1 cellular context compared by ENCODE assay signal in the genomic region with DNA sequence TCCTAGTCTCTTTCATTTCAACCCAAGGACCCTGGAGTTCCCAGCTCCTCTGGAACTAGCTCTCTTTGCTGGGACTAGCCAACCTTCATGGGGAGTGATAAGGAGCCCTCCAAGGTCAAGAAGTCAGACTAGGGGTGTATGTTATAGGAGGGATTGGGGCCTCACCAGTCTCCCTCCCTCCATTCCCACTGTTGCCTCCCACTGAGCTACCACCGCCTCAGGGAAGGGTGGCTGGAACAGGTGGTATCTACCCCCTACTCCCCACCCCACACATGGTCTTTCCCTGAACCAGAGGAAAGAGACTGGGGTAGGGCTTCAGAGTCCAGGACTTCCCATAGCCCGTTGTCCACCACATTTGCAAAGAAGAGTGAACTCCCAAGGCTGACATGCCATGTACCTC.
A peak's percentile ranks its signal among the peaks of the same experiment; 100 is the strongest.
TF ChIP-seq lines count a peak whose summit lies in the region.

No MANE protein-coding gene starts in this region.

TF ChIP-seq in K562, 482 proteins besides CTCF, POLR2A, EP300 and RAD21:
- TF ChIP-seq POLR2G (IDR thresholded peaks at IDR 0.05; ENCODE audit: low read depth, low read length): no peak
- TF ChIP-seq, protein P1, sequence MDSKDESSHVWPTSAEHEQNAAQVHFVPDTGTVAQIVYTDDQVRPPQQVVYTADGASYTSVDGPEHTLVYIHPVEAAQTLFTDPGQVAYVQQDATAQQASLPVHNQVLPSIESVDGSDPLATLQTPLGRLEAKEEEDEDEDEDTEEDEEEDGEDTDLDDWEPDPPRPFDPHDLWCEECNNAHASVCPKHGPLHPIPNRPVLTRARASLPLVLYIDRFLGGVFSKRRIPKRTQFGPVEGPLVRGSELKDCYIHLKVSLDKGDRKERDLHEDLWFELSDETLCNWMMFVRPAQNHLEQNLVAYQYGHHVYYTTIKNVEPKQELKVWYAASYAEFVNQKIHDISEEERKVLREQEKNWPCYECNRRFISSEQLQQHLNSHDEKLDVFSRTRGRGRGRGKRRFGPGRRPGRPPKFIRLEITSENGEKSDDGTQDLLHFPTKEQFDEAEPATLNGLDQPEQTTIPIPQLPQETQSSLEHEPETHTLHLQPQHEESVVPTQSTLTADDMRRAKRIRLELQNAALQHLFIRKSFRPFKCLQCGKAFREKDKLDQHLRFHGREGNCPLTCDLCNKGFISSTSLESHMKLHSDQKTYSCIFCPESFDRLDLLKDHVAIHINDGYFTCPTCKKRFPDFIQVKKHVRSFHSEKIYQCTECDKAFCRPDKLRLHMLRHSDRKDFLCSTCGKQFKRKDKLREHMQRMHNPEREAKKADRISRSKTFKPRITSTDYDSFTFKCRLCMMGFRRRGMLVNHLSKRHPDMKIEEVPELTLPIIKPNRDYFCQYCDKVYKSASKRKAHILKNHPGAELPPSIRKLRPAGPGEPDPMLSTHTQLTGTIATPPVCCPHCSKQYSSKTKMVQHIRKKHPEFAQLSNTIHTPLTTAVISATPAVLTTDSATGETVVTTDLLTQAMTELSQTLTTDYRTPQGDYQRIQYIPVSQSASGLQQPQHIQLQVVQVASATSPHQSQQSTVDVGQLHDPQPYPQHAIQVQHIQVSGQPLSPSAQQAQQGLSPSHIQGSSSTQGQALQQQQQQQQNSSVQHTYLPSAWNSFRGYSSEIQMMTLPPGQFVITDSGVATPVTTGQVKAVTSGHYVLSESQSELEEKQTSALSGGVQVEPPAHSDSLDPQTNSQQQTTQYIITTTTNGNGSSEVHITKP (IDR thresholded peaks at IDR 0.05; ENCODE audit: partially characterized antibody): peak; percentile 95
